Comparison of ENCODE assay signal across 8 cellular contexts in the genomic region with DNA sequence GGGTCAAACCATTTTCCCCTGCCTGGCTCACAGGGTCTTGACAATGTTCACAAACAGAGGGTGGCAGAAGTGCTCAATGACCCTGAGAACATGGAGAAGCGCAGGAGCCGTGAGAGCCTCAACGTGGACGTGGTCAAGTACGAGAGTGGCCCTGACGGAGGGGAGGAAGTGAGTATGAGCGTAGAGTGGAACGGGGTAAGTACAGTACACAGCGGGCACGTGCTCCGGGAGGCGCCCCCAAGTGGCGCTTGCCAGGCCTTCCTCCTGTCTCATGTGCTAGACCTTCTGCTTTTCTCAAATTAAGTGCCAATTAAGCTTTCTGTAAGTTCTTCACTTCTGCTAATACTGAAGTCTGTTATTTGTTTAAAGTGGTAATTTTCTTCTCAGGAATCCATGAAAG. TPM values are rescaled to one million over a fixed set of nuclear protein-coding genes. Genes with fewer than 3 reads are reported as not detected.
DNase-seq lines count a peak whose midpoint lies in the region; ATAC-seq and TF ChIP-seq lines count a peak whose summit lies in the region.

No MANE protein-coding gene starts in this region.

- ATAC-seq in HG03442 (IDR thresholded peaks at IDR 0.05; ENCODE audit: unreplicated experiment): peak; percentile 50
- ATAC-seq in GM18870 (IDR thresholded peaks at IDR 0.05; ENCODE audit: unreplicated experiment): no peak

- no peak overlapping the region for H3K4me3 Mint-ChIP-seq in nephron

- TF ChIP-seq CTCF in VCaP (conservative IDR thresholded peaks at IDR 0.05): peak; percentile 72
- TF ChIP-seq CTCF in nephron (IDR thresholded peaks at IDR 0.05; ENCODE audit: unreplicated experiment in 3 of 3): peak; percentile 22 to 44 (median 34)

- H3K27ac Mint-ChIP-seq in nephron: no peak overlapping the region

- H3K4me1 Mint-ChIP-seq in nephron: peaks cover 2% of the 10 kb centered on the region

- peaks cover 60% of the 10 kb centered on the region for H3K36me3 Mint-ChIP-seq in nephron (ENCODE audit: low read depth)

- H3K9me3 Mint-ChIP-seq in nephron: no peaks in the 10 kb centered on the region

- H3K27me3 Mint-ChIP-seq in nephron (ENCODE audit: low read depth): no peaks in the 10 kb centered on the region

- DNase-seq in NCI-H748 treated with DMSO at 0.1 percent for 48 hours (lab: John Stamatoyannopoulos, UW): peak; percentile 2
- no peak for DNase-seq in NCI-H748 (lab: John Stamatoyannopoulos, UW; ENCODE audit: unreplicated experiment)
- peak; percentile 83 for DNase-seq in dermis blood vessel endothelial cell
- no peak for DNase-seq in NCI-H128 (lab: John Stamatoyannopoulos, UW; ENCODE audit: unreplicated experiment)

- H3K27ac ChIP-seq in VCaP: no peak overlapping the region

RNA-seq across cellular contexts. Expression of a gene that starts 35.9 kb away (rescaled TPM):
- total RNA-seq in dermis blood vessel endothelial cell: 18.2 and 26.9 TPM in 2 replicates

RNA-seq across cellular contexts. Expression of a gene that starts 36.3 kb away (rescaled TPM):
- total RNA-seq in dermis blood vessel endothelial cell: 108 and 138 TPM in 2 replicates

RNA-seq across cellular contexts. Expression of a gene that starts 50.3 kb away (rescaled TPM):
- total RNA-seq in dermis blood vessel endothelial cell: 205 and 277 TPM in 2 replicates

Comparison
In these comparisons a context has a peak if more than half of its experiments do, and no peak if none do; other contexts are left out.
1. DNase-seq: peak in NCI-H748 treated with DMSO at 0.1 percent for 48 hours (single experiment) and dermis blood vessel endothelial cell (single experiment); none in NCI-H748 (single experiment) and NCI-H128 (single experiment).